In genomic region chr9:35754264-35754663, GRCh38 we compare ENCODE assay signal across 28 cellular contexts. TPM values are rescaled to one million over a fixed set of nuclear protein-coding genes. Genes with fewer than 3 reads are reported as not detected.
DNase-seq lines count a peak whose midpoint lies in the region; ATAC-seq and TF ChIP-seq lines count a peak whose summit lies in the region.
"Had no signal": no experiment of that assay in that cellular context is flagged by ENCODE, and none has a peak within 500 bp of the region (broad histone marks: within the 10 kb centered on the region; RNA-seq: fewer than 3 reads in every experiment).

A gene with protein sequence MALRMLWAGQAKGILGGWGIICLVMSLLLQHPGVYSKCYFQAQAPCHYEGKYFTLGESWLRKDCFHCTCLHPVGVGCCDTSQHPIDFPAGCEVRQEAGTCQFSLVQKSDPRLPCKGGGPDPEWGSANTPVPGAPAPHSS (minus strand): TSS chr9:35754276. CDS start chr9:35754129, 147 bp downstream.

- no peaks in the 10 kb centered on the region for H3K9me3 Mint-ChIP-seq in nephron
- H3K9me3 Mint-ChIP-seq: activated naive CD4-positive, alpha-beta T cell treated with anti-CD3 and anti-CD28 coated beads, Interleukin-2, amount 10 ng/mL, durations not matched to agents 7 days and 5 days; activated T-cell treated with anti-CD3 and anti-CD28 coated beads, Interleukin-2, amount 50 U/mL, for 72 hours; mesothelial cell of epicardium; natural killer cell treated with Interleukin-12 subunit alpha and Interleukin-12 subunit beta and Interleukin-15 and Interleukin-18, amount 100 ng/mL, for 72 hours had no signal

- H3K4me2 ChIP-seq in BLaER1 treated with 17β-estradiol and CSF1 and Interleukin-3, amounts not matched to agents 10 nM and 100 nM, result peak within 1 kb of the TSS in 9 of 11 experiments; percentile 91 to 100 (median 97); a peak in 11 of 22 replicates
- H3K4me2 ChIP-seq in DND-41 (ENCODE audit: insufficient read depth, low read length), result peak within 1 kb of the TSS; percentile 94; the same call in 1 of the 2 replicates

- H3K4me3 Mint-ChIP-seq in nephron, result peak within 1 kb of the TSS; percentile 6 to 32 (median 22)
- H3K4me3 Mint-ChIP-seq: activated naive CD4-positive, alpha-beta T cell treated with anti-CD3 and anti-CD28 coated beads, Interleukin-2, amount 10 ng/mL, durations not matched to agents 7 days and 5 days; activated T-cell treated with anti-CD3 and anti-CD28 coated beads, Interleukin-2, amount 50 U/mL, for 72 hours; mesothelial cell of epicardium; natural killer cell treated with Interleukin-12 subunit alpha and Interleukin-12 subunit beta and Interleukin-15 and Interleukin-18, amount 100 ng/mL, for 72 hours had no signal

- peaks cover 16 to 48% (median 35%) of the 10 kb centered on the region in 11 experiments; a peak in 20 of 22 replicates for H3K36me3 ChIP-seq in BLaER1 treated with 17β-estradiol and CSF1 and Interleukin-3, amounts not matched to agents 10 nM and 100 nM
- H3K36me3 ChIP-seq in DND-41 (ENCODE audit: insufficient read depth, low read length), result peaks cover 11% of the 10 kb centered on the region
- H3K36me3 ChIP-seq: ovary had no signal

- H3K9ac ChIP-seq in BLaER1 treated with 17β-estradiol and CSF1 and Interleukin-3, amounts not matched to agents 10 nM and 100 nM, result no peak within 1 kb of the TSS
- H3K9ac ChIP-seq in DND-41 (ENCODE audit: low read depth, low read length), result no peak within 1 kb of the TSS

- peaks cover 18% of the 10 kb centered on the region for H3K4me1 Mint-ChIP-seq in nephron

- no peak for TF ChIP-seq CTCF in DND-41 (IDR thresholded peaks at IDR 0.05; ENCODE audit: borderline replicate concordance, extremely low read depth, low read length, poor library complexity, severe bottlenecking)
- TF ChIP-seq CTCF in nephron (IDR thresholded peaks at IDR 0.05; ENCODE audit: unreplicated experiment in 3 of 3), result no peak

- H3K4me3 ChIP-seq in BLaER1 treated with 17β-estradiol and CSF1 and Interleukin-3, amounts not matched to agents 10 nM and 100 nM, result no peak within 1 kb of the TSS
- H3K4me3 ChIP-seq in DND-41 (ENCODE audit: low read depth in 1 of 2, low read length in 2 of 2), result no peak within 1 kb of the TSS
- H3K4me3 ChIP-seq: HAP-1, ovary, right atrium auricular region, spleen had no signal

- H3K27me3 ChIP-seq in BLaER1 treated with 17β-estradiol and CSF1 and Interleukin-3, amounts not matched to agents 10 nM and 100 nM, result no peaks in the 10 kb centered on the region
- H3K27me3 ChIP-seq in DND-41 (ENCODE audit: insufficient read depth, low read length, poor library complexity), result no peaks in the 10 kb centered on the region
- H3K27me3 ChIP-seq: ovary, right atrium auricular region, spleen had no signal

- no peaks in the 10 kb centered on the region for H3K9me3 ChIP-seq in BLaER1 treated with 17β-estradiol and CSF1 and Interleukin-3, amounts not matched to agents 10 nM and 100 nM (replicated peaks in 1 of 11)
- no peaks in the 10 kb centered on the region for H3K9me3 ChIP-seq in DND-41 (ENCODE audit: insufficient read depth, low read length, severe bottlenecking)
- H3K9me3 ChIP-seq: HAP-1, ovary, right atrium auricular region, spleen had no signal

- peaks cover 37% of the 10 kb centered on the region for H3K36me3 Mint-ChIP-seq in nephron (ENCODE audit: low read depth)

- 0 out of 22 replicates have a peak within 1 kb of the TSS, but pooled peaks of 1 of the 11 experiments have one; percentile 15 for H3K27ac ChIP-seq in BLaER1 treated with 17β-estradiol and CSF1 and Interleukin-3, amounts not matched to agents 10 nM and 100 nM
- H3K27ac ChIP-seq in DND-41 (ENCODE audit: low read length), result no peak within 1 kb of the TSS
- H3K27ac ChIP-seq: epithelial cell of prostate, ovary, right atrium auricular region had no signal

- H4K20me1 ChIP-seq in BLaER1 treated with 17β-estradiol and CSF1 and Interleukin-3, amounts not matched to agents 10 nM and 100 nM, result peaks cover 0 to 7% (median 0%) of the 10 kb centered on the region in 11 experiments; a peak in 1 of 22 replicates
- H4K20me1 ChIP-seq in DND-41 (ENCODE audit: insufficient read depth, low read length), result no peaks in the 10 kb centered on the region

- no peak within 1 kb of the TSS for H3K27ac Mint-ChIP-seq in nephron
- H3K27ac Mint-ChIP-seq: activated naive CD4-positive, alpha-beta T cell treated with anti-CD3 and anti-CD28 coated beads, Interleukin-2, amount 10 ng/mL, durations not matched to agents 7 days and 5 days; activated T-cell treated with anti-CD3 and anti-CD28 coated beads, Interleukin-2, amount 50 U/mL, for 72 hours; mesothelial cell of epicardium; natural killer cell treated with Interleukin-12 subunit alpha and Interleukin-12 subunit beta and Interleukin-15 and Interleukin-18, amount 100 ng/mL, for 72 hours had no signal

- DNase-seq in DND-41 (no peak), dermis blood vessel endothelial cell (peak; percentile 57), putamen (ENCODE audit: low spot score) (no peak), NCI-H748 treated with DMSO at 0.1 percent for 48 hours (lab: John Stamatoyannopoulos, UW) (no peak)
- DNase-seq: activated CD4-positive, alpha-beta T cell treated with anti-CD3 and anti-CD28 coated beads for 4 hours; activated naive CD4-positive, alpha-beta T cell treated with anti-CD3 and anti-CD28 coated beads, Interleukin-2, amount 10 ng/mL, durations not matched to agents 7 days and 5 days; activated T-cell treated with anti-CD3 and anti-CD28 coated beads, Interleukin-2, amount 50 U/mL, for 72 hours; anterior cingulate cortex; caudate nucleus; GDM1; islet precursor cell; left ventricle myocardium superior; NCI-H1092; NCI-H1694 treated with DMSO at 0.1 percent for 48 hours; NCI-H524 treated with DMSO at 0.1 percent for 48 hours; NK-92 treated with Interleukin-12 subunit alpha and Interleukin-12 subunit beta, amount 100 ng/mL, for 24 hours; ovary; SHP77; spleen; stimulated activated CD4-positive, alpha-beta T cell treated with anti-CD3 and anti-CD28 coated beads, Interleukin-2, amount 100 ng/mL, for 48 hours had no signal

- no peak within 1 kb of the TSS for H2AFZ ChIP-seq in DND-41 (ENCODE audit: low read depth, low read length)

- ATAC-seq in DND-41 (ENCODE audit: insufficient read depth, low read depth), result no peak
- no peak for ATAC-seq in HG03108 (IDR thresholded peaks at IDR 0.05; ENCODE audit: unreplicated experiment)
- ATAC-seq: activated T-cell treated with anti-CD3 and anti-CD28 coated beads, Interleukin-2, amount 50 U/mL, for 72 hours; left ventricle myocardium superior; natural killer cell treated with Interleukin-12 subunit alpha and Interleukin-12 subunit beta and Interleukin-15 and Interleukin-18, amount 100 ng/mL, for 72 hours had no signal

- peaks cover 47 to 66% (median 60%) of the 10 kb centered on the region in 10 experiments for H3K4me1 ChIP-seq in BLaER1 treated with 17β-estradiol and CSF1 and Interleukin-3, amounts not matched to agents 10 nM and 100 nM
- peaks cover 49% of the 10 kb centered on the region for H3K4me1 ChIP-seq in DND-41 (ENCODE audit: insufficient read depth, low read length)

- peaks cover 27% of the 10 kb centered on the region for H3K79me2 ChIP-seq in DND-41 (ENCODE audit: insufficient read depth, low read length)

- H3K27me3 Mint-ChIP-seq in nephron (ENCODE audit: low read depth), result no peaks in the 10 kb centered on the region
- H3K27me3 Mint-ChIP-seq: natural killer cell treated with Interleukin-12 subunit alpha and Interleukin-12 subunit beta and Interleukin-15 and Interleukin-18, amount 100 ng/mL, for 72 hours had no signal

RNA-seq across cellular contexts. Expression of the gene that starts here (rescaled TPM):
- total RNA-seq in dermis blood vessel endothelial cell, result 42.5 and 66.8 TPM in 2 replicates
- total RNA-seq: activated T-cell treated with anti-CD3 and anti-CD28 coated beads, Interleukin-2, amount 50 U/mL, for 72 hours; left ventricle myocardium superior; mesothelial cell of epicardium; natural killer cell treated with Interleukin-12 subunit alpha and Interleukin-12 subunit beta and Interleukin-15 and Interleukin-18, amount 100 ng/mL, for 72 hours; right atrium auricular region; spleen had no signal
